In the genomic region with DNA sequence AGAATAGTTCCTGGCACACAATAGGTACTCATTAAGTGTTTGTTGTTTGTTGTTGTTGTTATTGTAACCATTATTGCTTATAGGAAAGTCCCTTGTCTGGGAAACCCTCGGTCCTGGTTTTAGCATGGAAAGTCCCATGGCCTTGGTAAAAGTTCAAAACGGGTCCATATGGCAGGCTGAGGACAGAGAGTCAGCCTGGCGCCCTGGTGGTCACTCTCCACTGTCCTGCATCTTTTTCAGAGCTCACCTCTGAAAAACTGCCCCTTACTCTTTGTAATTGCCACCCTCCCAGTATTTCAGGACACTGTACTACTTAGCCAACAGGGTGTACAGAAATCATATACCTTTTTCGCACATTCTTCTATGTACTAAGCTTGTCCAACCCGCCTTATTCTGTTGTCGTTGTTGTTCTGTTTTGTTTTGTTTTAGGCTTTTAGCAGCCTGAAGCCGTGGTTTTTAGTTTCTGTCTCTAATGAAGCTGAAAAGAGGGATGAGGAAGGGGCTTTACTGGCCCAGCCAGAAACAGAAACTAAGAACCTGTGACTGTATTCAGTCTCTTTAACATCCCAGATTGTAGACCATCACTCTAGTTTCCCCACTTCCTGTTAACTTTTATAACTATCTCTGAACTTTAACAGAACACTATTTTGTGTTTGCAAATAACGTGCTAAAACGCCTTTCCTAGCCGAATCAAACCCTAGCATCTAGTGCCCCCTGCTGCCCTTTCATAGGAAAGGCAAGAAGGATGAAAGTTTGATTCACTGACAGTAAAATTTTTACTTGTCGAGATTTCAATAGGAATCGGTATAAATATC, we compare ENCODE assay signal across 8 cellular contexts. TPM values are rescaled to one million over a fixed set of nuclear protein-coding genes. Genes with fewer than 3 reads are reported as not detected.
DNase-seq lines count a peak whose midpoint lies in the region; ATAC-seq, FAIRE-seq and TF ChIP-seq lines count a peak whose summit lies in the region.

No MANE protein-coding gene starts in this region.

- CTCF ChIA-PET in K562 (lab: Yijun Ruan, JAX; ENCODE audit: low intra/inter-chr PET ratio), result interaction anchor here (1.2 to 5.5 kb wide), 7 partner anchors 11 to 500 kb away, joined by 4 to 74 read pairs (median 9); no protein-coding TSS in a partner anchor

- H3K36me3 ChIP-seq in K562 (ENCODE audit: control insufficient read depth, insufficient read depth, low read length), result peaks cover 14% of the 10 kb centered on the region; the same call in 2 of the 3 replicates
- H3K36me3 ChIP-seq in iPS-18a (ENCODE audit: control insufficient read depth, low read depth, low read length), result no peaks in the 10 kb centered on the region
- peaks cover 0 to 3% (median 0%) of the 10 kb centered on the region in 3 donors for H3K36me3 ChIP-seq in skeletal muscle tissue (ENCODE audit: control insufficient read depth in 3 of 3, insufficient read depth in 3 of 3, low read length in 3 of 3)

- H3K27me3 ChIP-seq in K562 (ENCODE audit: control insufficient read depth in 2 of 2, insufficient read depth in 2 of 2, low read length in 2 of 2), result no peaks in the 10 kb centered on the region
- peaks cover 13% of the 10 kb centered on the region for H3K27me3 ChIP-seq in iPS-18a (ENCODE audit: control insufficient read depth, insufficient read depth, low read length)
- peaks cover 0 to 6% (median 0%) of the 10 kb centered on the region in 3 donors for H3K27me3 ChIP-seq in skeletal muscle tissue (ENCODE audit: control insufficient read depth in 3 of 3, insufficient read depth in 3 of 3, low read length in 3 of 3)

- intact Hi-C loops in K562 (cut with micrococcal nuclease), result loop anchor here (1.0 to 10.0 kb wide), 5 partner anchors 66 to 499 kb away; a partner anchor contains a TSS

- peak overlapping the region; percentile 63 for H3K4me3 ChIP-seq in K562
- peak overlapping the region; percentile 57 for H3K4me3 ChIP-seq in iPS-18a (ENCODE audit: low read length)
- H3K4me3 ChIP-seq in skeletal muscle tissue (ENCODE audit: low read length in 3 of 3), result peak overlapping the region; percentile 65 to 81 (median 73)

- ATAC-seq in HG02623 (IDR thresholded peaks at IDR 0.05; ENCODE audit: unreplicated experiment) (peak; percentile 28), K562 (peak; percentile 44)

- H3K9me1 ChIP-seq in K562 (ENCODE audit: control insufficient read depth, insufficient read depth, low read length), result no peaks in the 10 kb centered on the region

- peaks cover 7 to 13% of the 10 kb centered on the region in 2 experiments; a peak in 4 of 5 replicates for H3K4me1 ChIP-seq in K562 (replicated peaks in 1 of 2; ENCODE audit: control insufficient read depth in 2 of 2, insufficient read depth in 2 of 2, low read length in 2 of 2)
- H3K4me1 ChIP-seq in iPS-18a (ENCODE audit: control insufficient read depth, low read depth, low read length), result peaks cover 9% of the 10 kb centered on the region
- H3K4me1 ChIP-seq in skeletal muscle tissue (ENCODE audit: control insufficient read depth in 3 of 3, insufficient read depth in 3 of 3, low read length in 3 of 3), result peaks cover 9 to 15% (median 11%) of the 10 kb centered on the region in 3 donors

- no peaks in the 10 kb centered on the region for H4K20me1 ChIP-seq in K562 (replicated peaks; ENCODE audit: control insufficient read depth, insufficient read depth, low read length)

- in situ Hi-C loops in K562 (cut with MboI), result loop anchor here (5.0 to 10.0 kb wide), 2 partner anchors 246 to 359 kb away; no protein-coding TSS in a partner anchor

- no TSS peak for BruUV-seq in K562 (replicated peaks; lab: Mats Ljungman, UMichigan)

- TF ChIP-seq RAD21 in K562 (CRISPR knock-in tag; conservative IDR thresholded peaks at IDR 0.05 in 1 of 2, IDR thresholded peaks at IDR 0.05 in 1 of 2), result peak; percentile 98 to 99

- peak overlapping the region; percentile 90 for H3K4me2 ChIP-seq in K562 (ENCODE audit: insufficient read depth, low read length)

- POLR2A ChIA-PET in K562 (lab: Yijun Ruan, JAX), result interaction anchor here (0.6 to 1.8 kb wide), 5 partner anchors 84 to 499 kb away, joined by 3 to 6 read pairs (median 3); a partner anchor contains a TSS

- H3K79me2 ChIP-seq in K562 (ENCODE audit: control insufficient read depth, insufficient read depth, low read length), result peaks cover 16% of the 10 kb centered on the region

- H3K27ac ChIP-seq in K562 (ENCODE audit: extremely low read depth, low read depth, low read length) (peak overlapping the region; percentile 15; the same call in 1 of the 3 replicates), iPS-18a (ENCODE audit: low read length) (no peak overlapping the region), skeletal muscle tissue (ENCODE audit: low read depth, low read length) (no peak overlapping the region)

- DNase-seq in GF-D8 (lab: John Stamatoyannopoulos, UW), result peak; percentile 28
- peak; percentile 52 to 87 (median 53) for DNase-seq in NCI-H1417 (lab: John Stamatoyannopoulos, UW)
- peak in 4 of 5 experiments; percentile 23 to 86 (median 44) for DNase-seq in T-helper 2 cell
- DNase-seq in K562 (ENCODE audit: extremely low read depth in 1 of 4, low spot score in 3 of 4), result peak; percentile 56 to 81 (median 64)
- DNase-seq in ecto neural progenitor cell (ENCODE audit: low spot score), result no peak

- H3K9me3 ChIP-seq in K562 (replicated peaks; ENCODE audit: control insufficient read depth, insufficient read depth, low read depth, low read length) (no peaks in the 10 kb centered on the region), iPS-18a (ENCODE audit: control insufficient read depth, low read depth, low read length) (no peaks in the 10 kb centered on the region), skeletal muscle tissue (ENCODE audit: control insufficient read depth in 3 of 3, low read length in 3 of 3) (no peaks in the 10 kb centered on the region)

- no peak for TF ChIP-seq EP300 in K562 (IDR thresholded peaks at IDR 0.05; ENCODE audit: low read length)

- FAIRE-seq in K562 (lab: Jason Lieb, UNC), result no peak

- WGBS in K562 (ENCODE audit: insufficient coverage, low coverage, missing lambda C conversion rate), result 12% methylated on average over 12 of the region's 12 CpGs

- TF ChIP-seq CTCF in K562 (IDR thresholded peaks at IDR 0.05 in 2 of 3, conservative IDR thresholded peaks at IDR 0.05 in 1 of 3; ENCODE audit: insufficient read depth in 2 of 3, low read depth in 1 of 3, low read length in 3 of 3), result peak; percentile 77 to 92 (median 78)

- peak overlapping the region in 1 of 2 experiments; percentile 70; a peak in 2 of 4 replicates for H3K9ac ChIP-seq in K562 (ENCODE audit: insufficient read depth in 1 of 2, low read depth in 2 of 2, low read length in 2 of 2)
- H3K9ac ChIP-seq in iPS-18a (ENCODE audit: low read length), result peak overlapping the region; percentile 35
- peak overlapping the region; percentile 59 to 76 (median 65) for H3K9ac ChIP-seq in skeletal muscle tissue (ENCODE audit: low read depth in 1 of 3, low read length in 3 of 3)

- no peak for TF ChIP-seq POLR2A in K562 (conservative IDR thresholded peaks at IDR 0.05)

- peak overlapping the region; percentile 82 for H2AFZ ChIP-seq in K562 (ENCODE audit: low read depth, low read length)

TF ChIP-seq in K562, 482 proteins besides CTCF, POLR2A, EP300 and RAD21 (continues in another document):
- TF ChIP-seq, protein P1, sequence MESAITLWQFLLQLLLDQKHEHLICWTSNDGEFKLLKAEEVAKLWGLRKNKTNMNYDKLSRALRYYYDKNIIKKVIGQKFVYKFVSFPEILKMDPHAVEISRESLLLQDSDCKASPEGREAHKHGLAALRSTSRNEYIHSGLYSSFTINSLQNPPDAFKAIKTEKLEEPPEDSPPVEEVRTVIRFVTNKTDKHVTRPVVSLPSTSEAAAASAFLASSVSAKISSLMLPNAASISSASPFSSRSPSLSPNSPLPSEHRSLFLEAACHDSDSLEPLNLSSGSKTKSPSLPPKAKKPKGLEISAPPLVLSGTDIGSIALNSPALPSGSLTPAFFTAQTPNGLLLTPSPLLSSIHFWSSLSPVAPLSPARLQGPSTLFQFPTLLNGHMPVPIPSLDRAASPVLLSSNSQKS (CRISPR knock-in tag; IDR thresholded peaks at IDR 0.05), result no peak
- TF ChIP-seq, protein P2, sequence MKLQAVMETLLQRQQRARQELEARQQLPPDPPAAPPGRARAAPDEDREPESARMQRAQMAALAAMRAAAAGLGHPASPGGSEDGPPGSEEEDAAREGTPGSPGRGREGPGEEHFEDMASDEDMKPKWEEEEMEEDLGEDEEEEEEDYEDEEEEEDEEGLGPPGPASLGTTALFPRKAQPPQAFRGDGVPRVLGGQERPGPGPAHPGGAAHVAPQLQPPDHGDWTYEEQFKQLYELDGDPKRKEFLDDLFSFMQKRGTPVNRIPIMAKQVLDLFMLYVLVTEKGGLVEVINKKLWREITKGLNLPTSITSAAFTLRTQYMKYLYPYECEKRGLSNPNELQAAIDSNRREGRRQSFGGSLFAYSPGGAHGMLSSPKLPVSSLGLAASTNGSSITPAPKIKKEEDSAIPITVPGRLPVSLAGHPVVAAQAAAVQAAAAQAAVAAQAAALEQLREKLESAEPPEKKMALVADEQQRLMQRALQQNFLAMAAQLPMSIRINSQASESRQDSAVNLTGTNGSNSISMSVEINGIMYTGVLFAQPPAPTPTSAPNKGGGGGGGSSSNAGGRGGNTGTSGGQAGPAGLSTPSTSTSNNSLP (IDR thresholded peaks at IDR 0.05; ENCODE audit: borderline replicate concordance, low read depth, low read length), result peak; percentile 57; the same call in 1 of the 2 replicates
- TF ChIP-seq FOSL1 (tag; conservative IDR thresholded peaks at IDR 0.05) (peak; percentile 42; the same call in 1 of the 2 replicates), ZFP36 (IDR thresholded peaks at IDR 0.05; ENCODE audit: low read depth, low read length, partially characterized antibody) (peak; percentile 50), RB1 (IDR thresholded peaks at IDR 0.05; ENCODE audit: low read depth) (0 out of 2 replicates have a peak, but pooled peaks have one; percentile 9)

RNA-seq across cellular contexts. Expression of a gene that starts 7.6 kb away (rescaled TPM):
- total RNA-seq in K562 (2011; cell fraction: chromatin; rRNA removed; ENCODE audit: low replicate concordance), result 0.86 and 3.8 TPM in 2 replicates
- 2.8 and 2.9 TPM in 2 replicates for total RNA-seq in K562 (2011; cell fraction: nucleolus; rRNA removed)
- 3.7 and 5.0 TPM in 2 replicates for total RNA-seq in K562 (2011; cell fraction: nucleoplasm; rRNA removed)
- total RNA-seq in K562 (2014; rRNA removed), result 3.5 and 5.4 TPM in 2 replicates
- total RNA-seq in K562 (2014; rRNA removed; fragmentation: Illumina TruSeq; extraction: Trizol), result 9.5 and 10.2 TPM in 2 replicates
- total RNA-seq in K562 (2015; rRNA removed; fragmentation: Illumina TruSeq; extraction: Trizol), result 8.5 and 10.0 TPM in 2 replicates
- total RNA-seq in K562 (2021), result 7.4 and 8.1 TPM in 2 replicates
- polyA plus RNA-seq in K562 (2011; rRNA removed), result 6.1 and 10.7 TPM in 2 replicates
- 5.5 and 5.7 TPM in 2 replicates for polyA plus RNA-seq in K562 (2011; cell fraction: cytosol; rRNA removed)
- 1.1 and 2.0 TPM in 2 replicates for polyA plus RNA-seq in K562 (2011; cell fraction: nucleus; rRNA removed)
- 8.5 and 11.2 TPM in 2 replicates for polyA plus RNA-seq in K562 (2012)
- 6.1 and 6.9 TPM in 2 replicates for polyA plus RNA-seq in K562 (2014; fragmentation: Illumina TruSeq; extraction: Trizol)
- 10 to 100 TPM; 32.5 to 43.3 TPM for polyA plus RNA-seq in K562 (2014; fragmentation: Nextera tagmentation; extraction: Ambion mirVana)
- 6.2 and 8.0 TPM in 2 replicates for polyA plus RNA-seq in K562 (2014; rRNA removed)
- polyA minus RNA-seq in K562 (2011; rRNA and poly(A)+ RNA removed), result 1.8 and 3.7 TPM in 2 replicates
- 1.4 and 3.5 TPM in 2 replicates for polyA minus RNA-seq in K562 (2011; cell fraction: cytosol; rRNA and poly(A)+ RNA removed)
- polyA minus RNA-seq in K562 (2011; cell fraction: nucleus; rRNA and poly(A)+ RNA removed), result 0.67 and 1.1 TPM in 2 replicates
- total RNA-seq in skeletal muscle tissue, result 7.3 TPM
